13 cellular contexts compared by ENCODE assay signal in the genomic region with DNA sequence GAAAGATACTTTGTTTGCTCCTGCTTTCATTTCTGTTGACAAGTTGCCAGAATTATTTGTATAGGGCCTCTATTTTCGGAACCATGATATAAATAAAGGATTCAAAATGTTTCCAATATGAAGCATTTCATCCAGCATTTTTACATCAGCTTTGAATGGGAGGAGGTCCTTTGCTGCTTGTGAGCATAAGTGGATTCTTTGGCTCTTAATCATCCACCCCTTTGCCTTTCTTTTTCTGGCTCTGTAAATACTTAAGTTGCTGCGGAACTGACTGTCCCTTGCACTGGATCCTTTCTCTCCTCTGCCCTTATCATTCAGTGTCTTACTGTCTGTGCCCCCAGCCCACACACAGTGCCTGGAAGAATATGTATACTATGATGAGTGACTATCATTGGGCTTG.
DNase-seq lines count a peak whose midpoint lies in the region; ATAC-seq, FAIRE-seq and TF ChIP-seq lines count a peak whose summit lies in the region.
"Had no signal": no experiment of that assay in that cellular context is flagged by ENCODE, and none has a peak within 500 bp of the region (broad histone marks: within the 10 kb centered on the region; RNA-seq: fewer than 3 reads in every experiment).

No MANE protein-coding gene starts in this region.

- no peak overlapping the region for H3K9ac ChIP-seq in HCT116 (ENCODE audit: low read length)
- no peak overlapping the region for H3K9ac ChIP-seq in keratinocyte (ENCODE audit: control insufficient read depth, extremely low read depth, insufficient read depth, low read length)
- H3K9ac ChIP-seq: KMS-11 had no signal

- H2AFZ ChIP-seq in HCT116 (ENCODE audit: low read depth, low read length, poor library complexity, severe bottlenecking) = no peak overlapping the region
- no peak overlapping the region for H2AFZ ChIP-seq in keratinocyte (ENCODE audit: control insufficient read depth, low read length)

- TF ChIP-seq CTCF in HCT116 (IDR thresholded peaks at IDR 0.05 in 2 of 3, conservative IDR thresholded peaks at IDR 0.05 in 1 of 3; ENCODE audit: borderline replicate concordance in 1 of 3, insufficient read depth in 1 of 3, low read depth in 2 of 3, low read length in 2 of 3) (no peak), keratinocyte (optimal IDR thresholded peaks at IDR 0.05 in 1 of 3, IDR thresholded peaks at IDR 0.05 in 1 of 3, conservative IDR thresholded peaks at IDR 0.05 in 1 of 3; ENCODE audit: extremely low read depth in 1 of 3, insufficient read depth in 2 of 3, low read length in 3 of 3) (no peak)

- H3K36me3 ChIP-seq in HCT116 (ENCODE audit: control insufficient read depth in 1 of 2, insufficient read depth in 2 of 2, low read length in 2 of 2) (no peaks in the 10 kb centered on the region), keratinocyte (ENCODE audit: control insufficient read depth in 2 of 2, extremely low read depth in 1 of 2, insufficient read depth in 2 of 2, low read length in 2 of 2) (no peaks in the 10 kb centered on the region)
- H3K36me3 ChIP-seq: heart right ventricle had no signal

- in situ Hi-C loops in ACHN (cut with HindIII; ENCODE audit: low pct_ligation_motif_present, low pct_unique_long_range_greater_than_20kb, low sequenced_read_pairs) = no loop called here

- POLR2A ChIA-PET in HCT116 (lab: Charles Lee) = no interaction called here

- CTCF ChIA-PET in HCT116 (lab: Charles Lee) = no interaction called here

- dilution Hi-C loops in keratinocyte (cut with MboI; ENCODE audit: extremely low pct_ligation_motif_present, low sequenced_read_pairs) = no loop called here

- H3K79me2 ChIP-seq in HCT116 (ENCODE audit: insufficient read depth, low read length) (no peaks in the 10 kb centered on the region), keratinocyte (ENCODE audit: control insufficient read depth, insufficient read depth, low read length) (no peaks in the 10 kb centered on the region)

- peak; percentile 38; the same call in 1 of the 2 replicates for ATAC-seq in HCT116
- no peak for ATAC-seq in GM21390 (IDR thresholded peaks at IDR 0.05; ENCODE audit: unreplicated experiment)
- ATAC-seq in HG03342 (IDR thresholded peaks at IDR 0.05; ENCODE audit: unreplicated experiment) = no peak
- ATAC-seq in GM21360 (IDR thresholded peaks at IDR 0.05; ENCODE audit: unreplicated experiment) = no peak
- ATAC-seq: heart right ventricle, psoas muscle had no signal

- H3K27ac ChIP-seq in HCT116 (ENCODE audit: low read depth, low read length) (no peak overlapping the region), keratinocyte (ENCODE audit: control insufficient read depth, insufficient read depth, low read length) (no peak overlapping the region)
- H3K27ac ChIP-seq: heart right ventricle, KMS-11, psoas muscle had no signal

- H3K9me2 ChIP-seq in HCT116 (ENCODE audit: insufficient read depth) = no peaks in the 10 kb centered on the region

- no peak for TF ChIP-seq POLR2A in HCT116 (IDR thresholded peaks at IDR 0.05; ENCODE audit: borderline replicate concordance, extremely low read depth, insufficient read depth, insufficient read length)

- BruUV-seq in HCT116 (replicated peaks; lab: Mats Ljungman, UMichigan) = no TSS peak

- H3K4me1 ChIP-seq in HCT116 (ENCODE audit: control insufficient read depth in 1 of 2, insufficient read depth in 2 of 2, low read length in 2 of 2) = peaks cover 0 to 10% of the 10 kb centered on the region in 2 experiments; a peak in 3 of 4 replicates
- peaks cover 4% of the 10 kb centered on the region for H3K4me1 ChIP-seq in keratinocyte (ENCODE audit: control insufficient read depth, extremely low read depth, insufficient read depth, low read length)
- H3K4me1 ChIP-seq: psoas muscle had no signal

- intact Hi-C loops in HCT116 (cut with micrococcal nuclease) = no loop called here

- H3K4me2 ChIP-seq in HCT116 (ENCODE audit: low read length) = peak overlapping the region; percentile 40
- no peak overlapping the region for H3K4me2 ChIP-seq in keratinocyte (ENCODE audit: control insufficient read depth, extremely low read depth, insufficient read depth, low read depth, low read length)
- H3K4me2 ChIP-seq: KMS-11 had no signal

- H3K27me3 ChIP-seq in HCT116 (ENCODE audit: insufficient read depth, low read length) (no peaks in the 10 kb centered on the region), keratinocyte (ENCODE audit: control insufficient read depth, extremely low read depth, insufficient read depth, low read length) (no peaks in the 10 kb centered on the region)
- H3K27me3 ChIP-seq: heart right ventricle had no signal

- FAIRE-seq in keratinocyte (lab: Jason Lieb, UNC) = peak; percentile 41

- TF ChIP-seq RAD21 in HCT116 (IDR thresholded peaks at IDR 0.05; ENCODE audit: low read depth) = no peak

- DNase-seq in ACHN (peak; percentile 80), HCT116 (ENCODE audit: low read depth, low spot score) (no peak), astrocyte of the hippocampus (ENCODE audit: low read depth, low spot score) (peak; percentile 80), keratinocyte (ENCODE audit: low read depth, low spot score) (no peak), NCI-H2171 treated with DMSO at 0.1 percent for 48 hours (lab: John Stamatoyannopoulos, UW) (no peak)
- DNase-seq: activated naive CD4-positive, alpha-beta T cell treated with anti-CD3 and anti-CD28 coated beads, Interleukin-2, amount 50 U/mL, for 16 hours; CD4-positive, alpha-beta T cell; heart right ventricle; psoas muscle had no signal

- RAD21 ChIA-PET in HCT116 (lab: Charles Lee; ENCODE audit: low non-redundant PET in 1 of 2, low total read pairs in 2 of 2, uncharacterized antibody in 2 of 2, unreplicated experiment in 2 of 2) = no interaction called here

- H3K9me1 ChIP-seq in keratinocyte (ENCODE audit: control insufficient read depth, extremely low read depth, insufficient read depth, low read length) = no peaks in the 10 kb centered on the region

- H4K20me1 ChIP-seq in HCT116 (ENCODE audit: insufficient read depth) (no peaks in the 10 kb centered on the region), keratinocyte (ENCODE audit: control insufficient read depth, extremely low read depth, insufficient read depth, low read length) (no peaks in the 10 kb centered on the region)

- H3K9me3 ChIP-seq in HCT116 (ENCODE audit: control insufficient read depth in 1 of 2, insufficient read depth in 1 of 2, low read depth in 1 of 2, low read length in 2 of 2) (no peaks in the 10 kb centered on the region), keratinocyte (ENCODE audit: control insufficient read depth, low read depth, low read length) (no peaks in the 10 kb centered on the region)
- H3K9me3 ChIP-seq: heart right ventricle, psoas muscle had no signal

- H3K4me3 ChIP-seq in HCT116 (replicated peaks in 1 of 2; ENCODE audit: low read depth in 1 of 2, low read length in 2 of 2) (no peak overlapping the region), keratinocyte (ENCODE audit: control insufficient read depth in 2 of 3, extremely low read depth in 1 of 3, insufficient read depth in 2 of 3, low read depth in 1 of 3, low read length in 3 of 3) (no peak overlapping the region)
- H3K4me3 ChIP-seq: heart right ventricle, psoas muscle had no signal

TF ChIP-seq in HCT116, 20 proteins besides CTCF, POLR2A, EP300 and RAD21:
- TF ChIP-seq MAX (IDR thresholded peaks at IDR 0.05) (no peak), SP1 (IDR thresholded peaks at IDR 0.05; ENCODE audit: low read depth) (no peak), FOSL1 (IDR thresholded peaks at IDR 0.05; ENCODE audit: low read depth) (0 out of 2 replicates have a peak, but pooled peaks have one; percentile 28), SRF (IDR thresholded peaks at IDR 0.05; ENCODE audit: low read depth) (no peak), SIN3A (IDR thresholded peaks at IDR 0.05; ENCODE audit: low read depth) (no peak), CEBPB (IDR thresholded peaks at IDR 0.05; ENCODE audit: low read depth) (no peak), EZH2phosphoT487 (IDR thresholded peaks at IDR 0.05; ENCODE audit: borderline replicate concordance) (no peak)

Comparison
In these comparisons a context has a peak if more than half of its experiments do, and no peak if none do; other contexts are left out.
1. DNase-seq: peak in ACHN (single experiment) and astrocyte of the hippocampus (single experiment); none in HCT116 (single experiment), keratinocyte (single experiment) and NCI-H2171 treated with DMSO at 0.1 percent for 48 hours (single experiment).